ENCODE assay signal across 8 cellular contexts in genomic region chr19:58555369-58555885, GRCh38. TPM values are rescaled to one million over a fixed set of nuclear protein-coding genes. Genes with fewer than 3 reads are reported as not detected.
DNase-seq lines count a peak whose midpoint lies in the region; ATAC-seq, FAIRE-seq and TF ChIP-seq lines count a peak whose summit lies in the region.

No MANE protein-coding gene starts in this region.

- H3K9me3 Mint-ChIP-seq in CD4-positive, alpha-beta T cell, result no peaks in the 10 kb centered on the region

- ATAC-seq in CD4-positive, alpha-beta T cell (ENCODE audit: poor library complexity), result no peak
- no peak for ATAC-seq in Panc1
- no peak for ATAC-seq in HG03442 (IDR thresholded peaks at IDR 0.05; ENCODE audit: unreplicated experiment)

- no peaks in the 10 kb centered on the region for H3K27me3 ChIP-seq in CD4-positive, alpha-beta T cell (ENCODE audit: control insufficient read depth, insufficient read depth, low read length)
- H3K27me3 ChIP-seq in Panc1 (ENCODE audit: control insufficient read depth, insufficient read depth, low read length), result no peaks in the 10 kb centered on the region
- H3K27me3 ChIP-seq in endothelial cell of umbilical vein (ENCODE audit: control insufficient read depth in 2 of 2, insufficient read depth in 2 of 2, low read length in 2 of 2), result no peaks in the 10 kb centered on the region
- peaks cover 1% of the 10 kb centered on the region for H3K27me3 ChIP-seq in neutrophil

- no peaks in the 10 kb centered on the region for H3K9me1 ChIP-seq in endothelial cell of umbilical vein (replicated peaks; ENCODE audit: control insufficient read depth, extremely low read depth, insufficient read depth, low read length)

- intact Hi-C loops in CD4-positive, alpha-beta T cell (cut with DNase I, micrococcal nuclease), result no loop called here
- intact Hi-C loops in Panc1 (cut with micrococcal nuclease; ENCODE audit: unreplicated experiment), result loop anchor here (1.0 kb wide), 1 partner anchor 36 kb away; the partner anchor contains the start of gene ZBTB45
- intact Hi-C loops in endothelial cell of umbilical vein (cut with micrococcal nuclease), result loop anchor here (1.0 kb wide), 1 partner anchor 36 kb away; the partner anchor contains the start of gene ZBTB45

- no peak overlapping the region for H2AFZ ChIP-seq in endothelial cell of umbilical vein (ENCODE audit: low read depth, low read length)

- H3K27me3 Mint-ChIP-seq in CD4-positive, alpha-beta T cell, result no peaks in the 10 kb centered on the region

- BruUV-seq in Panc1 (replicated peaks; lab: Mats Ljungman, UMichigan) (no TSS peak), endothelial cell of umbilical vein (replicated peaks; lab: Mats Ljungman, UMichigan) (TSS peak; percentile 32)

- H3K9ac ChIP-seq in endothelial cell of umbilical vein (replicated peaks; ENCODE audit: extremely low read depth, insufficient read depth, low read length), result peak overlapping the region; percentile 39

- H3K4me3 ChIP-seq in Panc1 (ENCODE audit: low read depth in 2 of 2, low read length in 2 of 2) (peak overlapping the region; percentile 61 to 94), endothelial cell of umbilical vein (replicated peaks in 1 of 3; ENCODE audit: insufficient read depth in 1 of 3, low read depth in 1 of 3, low read length in 3 of 3) (peak overlapping the region in 2 of 3 experiments; percentile 17 to 62), neutrophil (ENCODE audit: low read depth in 1 of 2, low read length in 1 of 2) (peak overlapping the region; percentile 84 to 95)

- H3K27ac Mint-ChIP-seq in CD4-positive, alpha-beta T cell, result peak overlapping the region; percentile 96

- peak overlapping the region; percentile 92 for H3K27ac ChIP-seq in CD4-positive, alpha-beta T cell (ENCODE audit: low read depth, low read length)
- H3K27ac ChIP-seq in Panc1 (ENCODE audit: low read length) (peak overlapping the region; percentile 98), endothelial cell of umbilical vein (ENCODE audit: insufficient read depth, low read depth, low read length) (peak overlapping the region; percentile 54), neutrophil (peak overlapping the region; percentile 100)

- peaks cover 69% of the 10 kb centered on the region for H3K4me1 Mint-ChIP-seq in CD4-positive, alpha-beta T cell (ENCODE audit: low read depth)

- peaks cover 23% of the 10 kb centered on the region for H3K79me2 ChIP-seq in endothelial cell of umbilical vein (ENCODE audit: control insufficient read depth, insufficient read depth, low read length)

- peaks cover 38% of the 10 kb centered on the region for H3K4me1 ChIP-seq in Panc1 (ENCODE audit: control insufficient read depth, insufficient read depth, low read length)
- H3K4me1 ChIP-seq in endothelial cell of umbilical vein (ENCODE audit: control insufficient read depth, extremely low read depth, insufficient read depth, low read length), result peaks cover 34% of the 10 kb centered on the region
- peaks cover 47 to 50% of the 10 kb centered on the region in 2 experiments for H3K4me1 ChIP-seq in neutrophil (ENCODE audit: control insufficient read depth in 1 of 2, insufficient read depth in 1 of 2, low read depth in 1 of 2, low read length in 1 of 2)

- no peak for FAIRE-seq in endothelial cell of umbilical vein (lab: Jason Lieb, UNC)

- H3K4me3 Mint-ChIP-seq in CD4-positive, alpha-beta T cell, result peak overlapping the region; percentile 92

- H3K36me3 Mint-ChIP-seq in CD4-positive, alpha-beta T cell (ENCODE audit: low read depth), result peaks cover 82% of the 10 kb centered on the region

- TF ChIP-seq POLR2A in endothelial cell of umbilical vein (IDR thresholded peaks at IDR 0.05; ENCODE audit: low read depth, low read length), result no peak

- no peaks in the 10 kb centered on the region for H4K20me1 ChIP-seq in endothelial cell of umbilical vein (replicated peaks; ENCODE audit: control insufficient read depth, extremely low read depth, insufficient read depth, low read length)

- TF ChIP-seq CTCF in CD4-positive, alpha-beta T cell (IDR thresholded peaks at IDR 0.05), result no peak
- TF ChIP-seq CTCF in Panc1 (IDR thresholded peaks at IDR 0.05) (no peak), endothelial cell of umbilical vein (IDR thresholded peaks at IDR 0.05; ENCODE audit: extremely low read depth in 1 of 2, insufficient read depth in 1 of 2, low read depth in 1 of 2, low read length in 2 of 2) (no peak), neutrophil (IDR thresholded peaks at IDR 0.05) (no peak)

- DNase-seq in CD4-positive, alpha-beta T cell, result no peak
- DNase-seq in Panc1 (ENCODE audit: low read depth, low spot score) (no peak), endothelial cell of umbilical vein (ENCODE audit: low read depth, low spot score) (no peak), inferior parietal cortex (ENCODE audit: extremely low spot score) (no peak), 8988T (no peak), HT-29 (ENCODE audit: low spot score) (no peak)

- in situ Hi-C loops in Panc1 (cut with HindIII; ENCODE audit: low pct_unique_long_range_greater_than_20kb, low sequenced_read_pairs), result no loop called here

- no peaks in the 10 kb centered on the region for H3K9me3 ChIP-seq in CD4-positive, alpha-beta T cell (ENCODE audit: control insufficient read depth, low read length)
- H3K9me3 ChIP-seq in Panc1 (ENCODE audit: control insufficient read depth, insufficient read depth, low read depth, low read length) (no peaks in the 10 kb centered on the region), endothelial cell of umbilical vein (replicated peaks; ENCODE audit: control insufficient read depth, insufficient read depth, low read length) (no peaks in the 10 kb centered on the region), neutrophil (no peaks in the 10 kb centered on the region)

- POLR2A ChIA-PET in CD4-positive, alpha-beta T cell (lab: Charles Lee), result interaction anchor here (0.9 to 3.6 kb wide), 13 partner anchors 7 to 372 kb away, joined by 3 to 64 read pairs (median 7); partner anchors contain the start of genes MZF1, TRIM28, ZBTB45 and ZNF497
- POLR2A ChIA-PET in Panc1 (lab: Charles Lee) (interaction anchor here (0.7 to 1.5 kb wide), 2 partner anchors 12 to 35 kb away, joined by 3 to 5 read pairs; partner anchors contain the start of gene TRIM28), endothelial cell of umbilical vein (lab: Charles Lee) (interaction anchor here (0.8 to 3.1 kb wide), 3 partner anchors 11 to 42 kb away, joined by 4 to 17 read pairs (median 4); partner anchors contain the start of gene TRIM28)

- H3K4me2 ChIP-seq in endothelial cell of umbilical vein (ENCODE audit: insufficient read depth, low read length), result peak overlapping the region; percentile 12

- peaks cover 7% of the 10 kb centered on the region; the same call in 1 of the 2 replicates for H3K36me3 ChIP-seq in Panc1 (ENCODE audit: control insufficient read depth, insufficient read depth, low read length)
- H3K36me3 ChIP-seq in endothelial cell of umbilical vein (ENCODE audit: control insufficient read depth in 2 of 2, extremely low read depth in 1 of 2, insufficient read depth in 2 of 2, low read length in 2 of 2), result peaks cover 14 to 28% of the 10 kb centered on the region in 2 experiments
- peaks cover 57% of the 10 kb centered on the region for H3K36me3 ChIP-seq in neutrophil

- dilution Hi-C loops in endothelial cell of umbilical vein (cut with MboI; ENCODE audit: extremely low pct_ligation_motif_present, low sequenced_read_pairs), result no loop called here

- CTCF ChIA-PET in CD4-positive, alpha-beta T cell (lab: Charles Lee), result interaction anchor here (2.5 to 3.3 kb wide), 2 partner anchors 36 to 41 kb away, joined by 11 to 26 read pairs; partner anchors contain the start of gene ZBTB45
- CTCF ChIA-PET in Panc1 (lab: Charles Lee) (interaction anchor here (0.5 to 2.1 kb wide), 2 partner anchors 35 to 45 kb away, joined by 4 to 7 read pairs; partner anchors contain the start of gene ZBTB45), endothelial cell of umbilical vein (lab: Charles Lee) (interaction anchor here (1.1 to 3.7 kb wide), 5 partner anchors 10 to 41 kb away, joined by 3 to 60 read pairs (median 13); partner anchors contain the start of genes MZF1 and ZBTB45)

RNA-seq across cellular contexts. Expression of gene CHMP2A, which starts 0.5 kb away (rescaled TPM):
- total RNA-seq in CD4-positive, alpha-beta T cell, result 10 to 100 TPM; 60.5 to 62.4 TPM
- 191 TPM for total RNA-seq in Panc1 (2021; ENCODE audit: unreplicated experiment)
- 381 TPM for polyA plus RNA-seq in Panc1 (2012; ENCODE audit: insufficient read length)
- total RNA-seq in endothelial cell of umbilical vein, result 96.8 and 105 TPM in 2 replicates
- polyA plus RNA-seq in endothelial cell of umbilical vein, result 126 and 150 TPM in 2 replicates
- polyA plus RNA-seq in endothelial cell of umbilical vein (2011; cell fraction: cytosol; rRNA removed), result 177 and 193 TPM in 2 replicates
- polyA plus RNA-seq in endothelial cell of umbilical vein (2011; cell fraction: nucleus; rRNA removed), result 97.8 and 107 TPM in 2 replicates
- polyA plus RNA-seq in endothelial cell of umbilical vein (2012), result 117 and 164 TPM in 2 replicates
- polyA minus RNA-seq in endothelial cell of umbilical vein, result 114 and 117 TPM in 2 replicates
- 73.7 TPM for polyA minus RNA-seq in endothelial cell of umbilical vein (2011; cell fraction: cytosol; rRNA and poly(A)+ RNA removed)
- polyA minus RNA-seq in endothelial cell of umbilical vein (2011; cell fraction: nucleus; rRNA and poly(A)+ RNA removed), result 19.9 and 22.4 TPM in 2 replicates
- 236 and 268 TPM in 2 replicates for total RNA-seq in HT-29 (2014; rRNA removed; shearing (Covaris generic))

RNA-seq across cellular contexts. Expression of gene UBE2M, which starts 3.0 kb away (rescaled TPM):
- total RNA-seq in CD4-positive, alpha-beta T cell, result 10 to 100 TPM; 29.0 to 31.0 TPM
- 189 TPM for total RNA-seq in Panc1 (2021; ENCODE audit: unreplicated experiment)
- 306 TPM for polyA plus RNA-seq in Panc1 (2012; ENCODE audit: insufficient read length)
- total RNA-seq in endothelial cell of umbilical vein, result 102 and 106 TPM in 2 replicates
- 86.6 and 87.8 TPM in 2 replicates for polyA plus RNA-seq in endothelial cell of umbilical vein
- polyA plus RNA-seq in endothelial cell of umbilical vein (2011; cell fraction: cytosol; rRNA removed), result 88.2 and 98.9 TPM in 2 replicates
- 69.9 and 79.3 TPM in 2 replicates for polyA plus RNA-seq in endothelial cell of umbilical vein (2011; cell fraction: nucleus; rRNA removed)
- polyA plus RNA-seq in endothelial cell of umbilical vein (2012), result 94.9 and 96.3 TPM in 2 replicates
- 81.4 and 123 TPM in 2 replicates for polyA minus RNA-seq in endothelial cell of umbilical vein
- 106 TPM for polyA minus RNA-seq in endothelial cell of umbilical vein (2011; cell fraction: cytosol; rRNA and poly(A)+ RNA removed)
- polyA minus RNA-seq in endothelial cell of umbilical vein (2011; cell fraction: nucleus; rRNA and poly(A)+ RNA removed), result 19.2 and 22.9 TPM in 2 replicates
- 201 and 242 TPM in 2 replicates for total RNA-seq in HT-29 (2014; rRNA removed; shearing (Covaris generic))

RNA-seq across cellular contexts. Expression of gene TRIM28, which starts 11.6 kb away (rescaled TPM):
- 100 to 1,000 TPM; 549 to 553 TPM for total RNA-seq in CD4-positive, alpha-beta T cell
- total RNA-seq in Panc1 (2021; ENCODE audit: unreplicated experiment) (767 TPM), endothelial cell of umbilical vein (377 and 429 TPM in 2 replicates)
- polyA plus RNA-seq in Panc1 (2012; ENCODE audit: insufficient read length), result 1,302 TPM
- 521 and 593 TPM in 2 replicates for polyA plus RNA-seq in endothelial cell of umbilical vein
- 366 and 385 TPM in 2 replicates for polyA plus RNA-seq in endothelial cell of umbilical vein (2011; cell fraction: cytosol; rRNA removed)
- polyA plus RNA-seq in endothelial cell of umbilical vein (2011; cell fraction: nucleus; rRNA removed), result 654 and 696 TPM in 2 replicates
- polyA plus RNA-seq in endothelial cell of umbilical vein (2012), result 600 and 631 TPM in 2 replicates
- polyA minus RNA-seq in endothelial cell of umbilical vein, result 702 and 1,022 TPM in 2 replicates
- polyA minus RNA-seq in endothelial cell of umbilical vein (2011; cell fraction: cytosol; rRNA and poly(A)+ RNA removed), result 571 TPM
- 298 and 308 TPM in 2 replicates for polyA minus RNA-seq in endothelial cell of umbilical vein (2011; cell fraction: nucleus; rRNA and poly(A)+ RNA removed)
- 1,771 and 1,829 TPM in 2 replicates for total RNA-seq in HT-29 (2014; rRNA removed; shearing (Covaris generic))

RNA-seq across cellular contexts. Expression of gene MZF1, which starts 17.7 kb away (rescaled TPM):
- total RNA-seq in CD4-positive, alpha-beta T cell, result 10 to 100 TPM; 21.0 to 21.1 TPM
- total RNA-seq in Panc1 (2021; ENCODE audit: unreplicated experiment), result 25.9 TPM
- polyA plus RNA-seq in Panc1 (2012; ENCODE audit: insufficient read length), result 26.0 TPM
- total RNA-seq in endothelial cell of umbilical vein, result 18.8 and 26.4 TPM in 2 replicates
- 30.8 and 39.1 TPM in 2 replicates for polyA plus RNA-seq in endothelial cell of umbilical vein
- 5.7 and 9.6 TPM in 2 replicates for polyA plus RNA-seq in endothelial cell of umbilical vein (2011; cell fraction: cytosol; rRNA removed)
- polyA plus RNA-seq in endothelial cell of umbilical vein (2011; cell fraction: nucleus; rRNA removed), result 132 and 152 TPM in 2 replicates
- 10.1 and 10.9 TPM in 2 replicates for polyA plus RNA-seq in endothelial cell of umbilical vein (2012)
- polyA minus RNA-seq in endothelial cell of umbilical vein, result 18.9 and 19.7 TPM in 2 replicates
- polyA minus RNA-seq in endothelial cell of umbilical vein (2011; cell fraction: cytosol; rRNA and poly(A)+ RNA removed), result 12.1 TPM
- polyA minus RNA-seq in endothelial cell of umbilical vein (2011; cell fraction: nucleus; rRNA and poly(A)+ RNA removed), result 34.9 and 36.9 TPM in 2 replicates
- 92.5 and 94.8 TPM in 2 replicates for total RNA-seq in HT-29 (2014; rRNA removed; shearing (Covaris generic))

RNA-seq across cellular contexts. Expression of gene ZBTB45, which starts 35.8 kb away (rescaled TPM):
- 1 to 10 TPM; 5.7 to 6.3 TPM for total RNA-seq in CD4-positive, alpha-beta T cell
- total RNA-seq in Panc1 (2021; ENCODE audit: unreplicated experiment) (24.7 TPM), endothelial cell of umbilical vein (21.8 TPM in 2 replicates)
- 33.6 TPM for polyA plus RNA-seq in Panc1 (2012; ENCODE audit: insufficient read length)
- 17.8 and 25.3 TPM in 2 replicates for polyA plus RNA-seq in endothelial cell of umbilical vein
- 6.6 and 9.8 TPM in 2 replicates for polyA plus RNA-seq in endothelial cell of umbilical vein (2011; cell fraction: cytosol; rRNA removed)
- polyA plus RNA-seq in endothelial cell of umbilical vein (2011; cell fraction: nucleus; rRNA removed), result 10.6 and 12.3 TPM in 2 replicates
- polyA plus RNA-seq in endothelial cell of umbilical vein (2012), result 9.5 and 13.9 TPM in 2 replicates
- polyA minus RNA-seq in endothelial cell of umbilical vein, result 7.1 and 11.5 TPM in 2 replicates
- 7.9 TPM for polyA minus RNA-seq in endothelial cell of umbilical vein (2011; cell fraction: cytosol; rRNA and poly(A)+ RNA removed)
- polyA minus RNA-seq in endothelial cell of umbilical vein (2011; cell fraction: nucleus; rRNA and poly(A)+ RNA removed), result 10.5 and 18.6 TPM in 2 replicates
- 25.6 and 27.4 TPM in 2 replicates for total RNA-seq in HT-29 (2014; rRNA removed; shearing (Covaris generic))

Comparison
In these comparisons a context has a peak if more than half of its experiments do, and no peak if none do; other contexts are left out.
1. H3K4me3 ChIP-seq: peak in every context shown above with its lines; median percentile 90 in neutrophil; 78 in Panc1; 40 in endothelial cell of umbilical vein.
2. intact Hi-C loops: an anchor here in Panc1 (1.0 kb wide) and endothelial cell of umbilical vein (1.0 kb wide); none called in CD4-positive, alpha-beta T cell.